ENCODE assay signal across 13 cellular contexts in genomic region chr7:21617916-21618390, GRCh38.
DNase-seq lines count a peak whose midpoint lies in the region; ATAC-seq, FAIRE-seq and TF ChIP-seq lines count a peak whose summit lies in the region.
"Had no signal": no experiment of that assay in that cellular context is flagged by ENCODE, and none has a peak within 500 bp of the region (broad histone marks: within the 10 kb centered on the region; RNA-seq: fewer than 3 reads in every experiment).

No MANE protein-coding gene starts in this region.

- dilution Hi-C loops in endothelial cell of umbilical vein (cut with MboI; ENCODE audit: extremely low pct_ligation_motif_present, low sequenced_read_pairs) = no loop called here

- no peak for ATAC-seq in HG03135 (IDR thresholded peaks at IDR 0.05; ENCODE audit: unreplicated experiment)
- ATAC-seq: stimulated activated naive CD8-positive, alpha-beta T cell treated with anti-CD3 and anti-CD28 coated beads, Interleukin-15, Interleukin-2, amounts not matched to agents 100 U/mL and 50 U/mL, for 24 hours; T-cell had no signal

- H3K9me3 ChIP-seq in endothelial cell of umbilical vein (replicated peaks; ENCODE audit: control insufficient read depth, insufficient read depth, low read length) (no peaks in the 10 kb centered on the region), stomach (no peaks in the 10 kb centered on the region)

- no peak for TF ChIP-seq CTCF in endothelial cell of umbilical vein (IDR thresholded peaks at IDR 0.05; ENCODE audit: extremely low read depth in 1 of 2, insufficient read depth in 1 of 2, low read depth in 1 of 2, low read length in 2 of 2)
- no peak for TF ChIP-seq CTCF in stomach (IDR thresholded peaks at IDR 0.05)

- CTCF ChIA-PET in endothelial cell of umbilical vein (lab: Charles Lee) = interaction anchor here (1.1 kb wide), 1 partner anchor 25 kb away, joined by 3 read pairs; no protein-coding TSS in a partner anchor

- no peaks in the 10 kb centered on the region for H3K9me1 ChIP-seq in endothelial cell of umbilical vein (replicated peaks; ENCODE audit: control insufficient read depth, extremely low read depth, insufficient read depth, low read length)

- H3K27ac Mint-ChIP-seq in immature natural killer cell = no peak overlapping the region
- H3K27ac Mint-ChIP-seq: activated naive CD4-positive, alpha-beta T cell treated with anti-CD3 and anti-CD28 coated beads for 36 hours; CD4-positive, CD25-positive, alpha-beta regulatory T cell; T-cell had no signal

- H3K9ac ChIP-seq in endothelial cell of umbilical vein (replicated peaks; ENCODE audit: extremely low read depth, insufficient read depth, low read length) (no peak overlapping the region), mesendoderm (ENCODE audit: low read length) (no peak overlapping the region)

- peak; percentile 92 for FAIRE-seq in endothelial cell of umbilical vein (lab: Jason Lieb, UNC)

- no peak overlapping the region for H3K23ac ChIP-seq in mesendoderm (ENCODE audit: low read length)

- no peaks in the 10 kb centered on the region for H3K36me3 ChIP-seq in ACC112 (ENCODE audit: insufficient read depth, low read length)
- H3K36me3 ChIP-seq in endothelial cell of umbilical vein (ENCODE audit: control insufficient read depth in 2 of 2, extremely low read depth in 1 of 2, insufficient read depth in 2 of 2, low read length in 2 of 2) = no peaks in the 10 kb centered on the region
- H3K36me3 ChIP-seq in mesendoderm (ENCODE audit: control insufficient read depth, insufficient read depth, low read length) = no peaks in the 10 kb centered on the region
- H3K36me3 ChIP-seq in stomach = no peaks in the 10 kb centered on the region

- H2BK5ac ChIP-seq in mesendoderm (ENCODE audit: low read length) = no peak overlapping the region

- H3K4me3 Mint-ChIP-seq in immature natural killer cell = no peak overlapping the region
- H3K4me3 Mint-ChIP-seq: activated naive CD4-positive, alpha-beta T cell treated with anti-CD3 and anti-CD28 coated beads for 36 hours; CD4-positive, CD25-positive, alpha-beta regulatory T cell; T-cell had no signal

- POLR2A ChIA-PET in endothelial cell of umbilical vein (lab: Charles Lee) = no interaction called here

- no peaks in the 10 kb centered on the region for H3K79me1 ChIP-seq in mesendoderm (ENCODE audit: low read length)

- H3K36me3 Mint-ChIP-seq in immature natural killer cell = no peaks in the 10 kb centered on the region
- H3K36me3 Mint-ChIP-seq: CD4-positive, CD25-positive, alpha-beta regulatory T cell; T-cell had no signal

- DNase-seq in endothelial cell of umbilical vein (ENCODE audit: low read depth, low spot score) (peak; percentile 30), mesendoderm (peak; percentile 2), immature natural killer cell (no peak), T-helper 1 cell (no peak), stomach (no peak)
- DNase-seq: activated naive CD4-positive, alpha-beta T cell treated with anti-CD3 and anti-CD28 coated beads for 36 hours; CD4-positive, CD25-positive, alpha-beta regulatory T cell; NCI-H187; stimulated activated naive CD8-positive, alpha-beta T cell treated with anti-CD3 and anti-CD28 coated beads, Interleukin-15, Interleukin-2, amounts not matched to agents 100 U/mL and 50 U/mL, for 24 hours; T-cell had no signal

- no peaks in the 10 kb centered on the region for H3K79me2 ChIP-seq in ACC112 (ENCODE audit: control insufficient read depth, insufficient read depth, low read length, unreplicated experiment)
- no peaks in the 10 kb centered on the region for H3K79me2 ChIP-seq in endothelial cell of umbilical vein (ENCODE audit: control insufficient read depth, insufficient read depth, low read length)
- H3K79me2 ChIP-seq in mesendoderm (ENCODE audit: control insufficient read depth, insufficient read depth, low read length) = no peaks in the 10 kb centered on the region

- H2BK15ac ChIP-seq in mesendoderm (replicated peaks; ENCODE audit: low read depth) = no peak overlapping the region

- peak overlapping the region; percentile 46 for H2AFZ ChIP-seq in ACC112 (ENCODE audit: low read length, unreplicated experiment)
- H2AFZ ChIP-seq in endothelial cell of umbilical vein (ENCODE audit: low read depth, low read length) = no peak overlapping the region

- H3K4me2 ChIP-seq in endothelial cell of umbilical vein (ENCODE audit: insufficient read depth, low read length) (peak overlapping the region; percentile 69), mesendoderm (ENCODE audit: low read length) (no peak overlapping the region)

- WGBS in mesendoderm (ENCODE audit: extremely low coverage, insufficient coverage, low lambda C conversion rate) = no CpG with 5 or more reads among the region's 6 CpGs
- WGBS in stomach, 5 donors = 72 to 79% (median 75%) methylated on average over 5 to 6 of the region's 6 CpGs

- H3K27ac ChIP-seq in ACC112 (ENCODE audit: low read depth, low read length) (peak overlapping the region; percentile 96), endothelial cell of umbilical vein (ENCODE audit: insufficient read depth, low read depth, low read length) (peak overlapping the region; percentile 84), mesendoderm (ENCODE audit: low read depth, low read length) (no peak overlapping the region), stomach (peak overlapping the region in 1 of 5 donors; percentile 2)

- H3K27me3 ChIP-seq in ACC112 (ENCODE audit: insufficient read depth, low read length) (no peaks in the 10 kb centered on the region), endothelial cell of umbilical vein (ENCODE audit: control insufficient read depth in 2 of 2, insufficient read depth in 2 of 2, low read length in 2 of 2) (no peaks in the 10 kb centered on the region), mesendoderm (ENCODE audit: insufficient read depth, low read length, poor library complexity) (no peaks in the 10 kb centered on the region), stomach (no peaks in the 10 kb centered on the region)

- H3K56ac ChIP-seq in mesendoderm (ENCODE audit: low read length) = no peak overlapping the region

- no peak overlapping the region for H3K18ac ChIP-seq in mesendoderm (ENCODE audit: low read length)

- no peak overlapping the region for H2BK120ac ChIP-seq in mesendoderm (ENCODE audit: low read depth, low read length)

- intact Hi-C loops in endothelial cell of umbilical vein (cut with micrococcal nuclease) = loop anchor here (1.0 to 5.0 kb wide), 6 partner anchors 38 to 383 kb away; partner anchors contain the start of genes CDCA7L and DNAH11
- intact Hi-C loops in stomach (cut with DNase I; ENCODE audit: low total_unique reads) = no loop called here

- no peaks in the 10 kb centered on the region for H4K20me1 ChIP-seq in endothelial cell of umbilical vein (replicated peaks; ENCODE audit: control insufficient read depth, extremely low read depth, insufficient read depth, low read length)

- TF ChIP-seq POLR2A in endothelial cell of umbilical vein (IDR thresholded peaks at IDR 0.05; ENCODE audit: low read depth, low read length) (no peak), stomach (IDR thresholded peaks at IDR 0.05) (no peak)

- H3K4me1 ChIP-seq in ACC112 (ENCODE audit: control insufficient read depth, insufficient read depth, low read length, unreplicated experiment) (peaks cover 37% of the 10 kb centered on the region), endothelial cell of umbilical vein (ENCODE audit: control insufficient read depth, extremely low read depth, insufficient read depth, low read length) (peaks cover 21% of the 10 kb centered on the region), mesendoderm (ENCODE audit: control insufficient read depth, low read depth, low read length) (no peaks in the 10 kb centered on the region), stomach (peaks cover 0 to 16% (median 4%) of the 10 kb centered on the region in 4 donors)

- H3K4ac ChIP-seq in mesendoderm (ENCODE audit: low read depth, low read length) = no peak overlapping the region

- TF ChIP-seq RAD21 in Ishikawa (IDR thresholded peaks at IDR 0.05; ENCODE audit: low read depth) = no peak

- peaks cover 0 to 1% (median 0%) of the 10 kb centered on the region in 6 donors for H3K9me3 Mint-ChIP-seq in immature natural killer cell
- H3K9me3 Mint-ChIP-seq: T-cell had no signal

- peaks cover 1 to 13% (median 2%) of the 10 kb centered on the region in 3 donors for H3K27me3 Mint-ChIP-seq in immature natural killer cell (ENCODE audit: low read depth in 3 of 3)
- H3K27me3 Mint-ChIP-seq: CD4-positive, CD25-positive, alpha-beta regulatory T cell had no signal

- H2AK5ac ChIP-seq in mesendoderm (ENCODE audit: low read length) = no peak overlapping the region

- no peaks in the 10 kb centered on the region for H3K4me1 Mint-ChIP-seq in immature natural killer cell
- H3K4me1 Mint-ChIP-seq: CD4-positive, CD25-positive, alpha-beta regulatory T cell; T-cell had no signal

- H4K5ac ChIP-seq in mesendoderm (ENCODE audit: low read length) = no peak overlapping the region

- no TSS peak for BruUV-seq in endothelial cell of umbilical vein (replicated peaks; lab: Mats Ljungman, UMichigan)

- H4K8ac ChIP-seq in mesendoderm (ENCODE audit: low read depth, low read length) = no peak overlapping the region

- no peak for TF ChIP-seq EP300 in Ishikawa (IDR thresholded peaks at IDR 0.05; ENCODE audit: borderline replicate concordance)
- TF ChIP-seq EP300 in stomach (IDR thresholded peaks at IDR 0.05) = no peak

- peak overlapping the region; percentile 45; the same call in 1 of the 2 replicates for H3K4me3 ChIP-seq in ACC112 (ENCODE audit: low read depth, low read length)
- no peak overlapping the region for H3K4me3 ChIP-seq in endothelial cell of umbilical vein (replicated peaks in 1 of 3; ENCODE audit: insufficient read depth in 1 of 3, low read depth in 1 of 3, low read length in 3 of 3)
- no peak overlapping the region for H3K4me3 ChIP-seq in mesendoderm (ENCODE audit: low read length)
- no peak overlapping the region for H3K4me3 ChIP-seq in stomach

TF ChIP-seq in Ishikawa, 13 proteins besides CTCF, POLR2A, EP300 and RAD21:
- TF ChIP-seq MAX (IDR thresholded peaks at IDR 0.05) = no peak
- peak; percentile 84 for TF ChIP-seq CEBPB (IDR thresholded peaks at IDR 0.05)

TF ChIP-seq in endothelial cell of umbilical vein, 7 proteins besides CTCF, POLR2A, EP300 and RAD21:
- TF ChIP-seq EZH2 (IDR thresholded peaks at IDR 0.05; ENCODE audit: borderline replicate concordance, low read depth, low read length, severe bottlenecking) (no peak), GATA2 (IDR thresholded peaks at IDR 0.05; ENCODE audit: insufficient read depth, insufficient read length, low read depth, low read length) (peak; percentile 18)

Comparison
In these comparisons a context has a peak if more than half of its experiments do, and no peak if none do; other contexts are left out.
1. DNase-seq: peak in endothelial cell of umbilical vein (single experiment) and mesendoderm (single experiment); none in immature natural killer cell (0 of 3), T-helper 1 cell (0 of 5) and stomach (single experiment).